ENCODE assay signal across 1 cellular context in the genomic region with DNA sequence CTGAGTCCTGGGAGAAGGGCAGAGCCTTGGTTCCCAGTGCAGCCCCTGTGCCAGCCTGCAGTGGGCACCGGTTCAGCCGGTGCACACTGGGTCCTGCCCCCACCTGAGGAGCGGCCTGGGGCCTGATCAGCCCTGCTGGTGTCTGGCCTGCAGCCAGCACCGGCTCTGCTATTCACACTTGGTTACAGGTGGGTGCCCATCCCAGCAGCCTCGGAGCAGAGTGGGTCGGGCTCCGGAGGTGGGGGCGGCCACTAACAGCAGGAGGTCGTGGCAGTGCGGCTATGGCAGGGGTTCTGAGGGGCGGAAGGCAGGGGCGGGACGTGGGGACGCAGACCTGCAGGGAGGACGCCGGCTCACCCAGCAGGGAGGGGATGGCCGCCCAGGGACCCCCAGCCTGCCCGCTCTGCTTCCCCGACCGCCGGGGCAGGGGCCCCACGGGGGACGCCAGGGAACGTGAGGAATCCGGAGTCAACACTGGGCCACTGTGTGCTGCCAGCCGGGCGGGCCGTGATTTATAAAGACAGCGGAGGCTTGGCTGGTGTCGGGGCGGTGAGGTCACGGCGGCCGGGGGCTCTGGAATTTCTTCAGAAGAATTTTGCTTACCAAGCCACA.
TF ChIP-seq lines count a peak whose summit lies in the region.

No MANE protein-coding gene starts in this region.

TF ChIP-seq in GM23338, 12 proteins besides CTCF, POLR2A, EP300 and RAD21 (continued from another document):
- no peak for TF ChIP-seq ZNF462 (CRISPR knock-in tag; IDR thresholded peaks at IDR 0.05)
- no peak for TF ChIP-seq JUNB (IDR thresholded peaks at IDR 0.05; ENCODE audit: unreplicated experiment)
- TF ChIP-seq EZH2 (IDR thresholded peaks at IDR 0.05; ENCODE audit: low read depth, unreplicated experiment) = no peak
- TF ChIP-seq EZH2phosphoT487 (IDR thresholded peaks at IDR 0.05; ENCODE audit: unreplicated experiment) = no peak
- no peak for TF ChIP-seq REST (IDR thresholded peaks at IDR 0.05; ENCODE audit: unreplicated experiment)
